ENCODE assay signal across 1 cellular context in the genomic region with DNA sequence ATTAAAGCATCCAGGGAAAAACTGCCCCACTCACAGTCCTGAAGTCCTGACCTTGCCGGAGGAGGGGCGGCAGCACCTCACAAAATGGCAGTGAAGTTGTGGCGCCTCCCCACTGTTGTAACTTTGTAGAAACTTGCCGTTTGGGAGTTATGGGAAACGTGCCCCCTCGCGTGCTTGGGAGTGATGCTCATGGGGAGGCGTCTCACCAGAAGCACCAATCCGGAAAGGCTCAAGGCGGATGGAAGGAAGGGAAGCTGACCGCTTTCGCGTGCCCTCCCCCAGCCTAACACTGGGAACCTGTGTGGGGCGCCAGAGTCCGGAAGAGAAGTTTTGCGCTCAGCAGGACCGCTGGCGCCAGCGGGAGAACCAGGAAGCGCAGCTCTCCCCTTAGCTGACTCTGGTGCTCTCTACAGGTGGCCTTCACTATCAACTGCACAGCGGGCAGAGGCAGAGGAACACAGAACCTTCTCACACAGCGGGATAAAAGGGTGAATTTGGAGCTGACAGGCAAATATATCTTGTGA.
A peak's percentile ranks its signal among the peaks of the same experiment; 100 is the strongest.
TF ChIP-seq lines count a peak whose summit lies in the region.

CT45A10 (minus strand) TSS at position 151 of the 524 bp plus-strand sequence. CDS start 8,100 bp downstream, outside the sequence.
SAGE1 (plus strand) TSS at position 423 of the 524 bp plus-strand sequence. CDS start 2,527 bp downstream, outside the sequence.

TF ChIP-seq in K562, 482 proteins besides CTCF, POLR2A, EP300 and RAD21 (continued from another document and continues in another):
- TF ChIP-seq, protein P1, sequence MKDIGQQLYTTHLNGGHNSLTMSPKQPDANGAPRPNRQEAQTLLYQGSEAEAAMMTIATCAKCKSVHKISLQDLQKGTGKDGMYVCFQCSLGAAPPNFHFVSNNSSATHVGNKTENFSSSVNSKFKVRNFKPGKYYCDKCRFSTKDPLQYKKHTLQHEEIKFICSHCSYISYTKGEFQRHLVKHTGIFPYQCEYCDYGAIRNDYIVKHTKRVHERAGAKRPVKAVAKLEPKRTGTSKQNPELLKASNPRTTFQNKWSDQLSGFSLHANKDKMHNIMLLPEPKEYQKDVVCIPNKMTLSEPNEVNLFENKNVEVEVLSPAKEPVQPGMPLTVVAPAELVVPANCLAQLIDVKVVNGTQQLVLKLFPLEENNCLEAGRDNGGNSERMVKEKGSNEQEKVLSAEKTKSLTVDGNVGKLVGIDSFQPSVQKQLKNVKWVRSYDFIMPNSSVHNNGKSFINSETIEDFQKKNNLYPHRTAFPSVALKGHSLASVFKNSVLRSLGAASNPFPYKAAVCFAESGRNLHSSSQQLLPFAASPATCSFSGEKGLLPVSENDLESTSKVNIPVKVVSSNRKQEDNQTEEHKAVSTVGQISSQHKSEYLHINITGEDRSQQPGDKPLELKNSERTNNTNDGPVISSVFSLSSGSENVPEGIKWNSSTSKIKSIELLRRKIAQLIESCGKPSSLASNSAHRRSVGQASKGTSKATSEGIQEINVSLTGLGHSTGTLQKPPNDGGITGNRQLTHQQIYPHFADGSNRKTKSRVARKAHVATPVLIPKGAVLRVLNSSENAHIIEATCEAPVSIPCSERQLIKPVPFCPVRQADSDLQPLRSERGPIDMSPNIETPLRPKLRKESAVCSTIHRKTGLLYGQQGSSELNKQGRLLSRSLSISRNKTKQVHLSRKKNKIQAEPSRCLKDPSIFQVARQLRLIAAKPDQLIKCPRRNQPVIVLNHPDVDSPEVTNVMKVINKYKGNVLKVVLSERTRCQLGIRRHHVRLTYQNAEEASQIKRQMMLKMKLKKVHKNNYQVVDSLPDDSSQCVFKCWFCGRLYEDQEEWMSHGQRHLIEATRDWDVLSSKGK (CRISPR knock-in tag; IDR thresholded peaks at IDR 0.05) = no peak
- TF ChIP-seq CBX2 (IDR thresholded peaks at IDR 0.05; ENCODE audit: insufficient read depth, low read length, poor library complexity, severe bottlenecking) = no peak
- TF ChIP-seq GATA2 (CRISPR knock-in tag; IDR thresholded peaks at IDR 0.05) = no peak
- TF ChIP-seq ETV6 (IDR thresholded peaks at IDR 0.05; ENCODE audit: borderline replicate concordance in 1 of 2, low read depth in 2 of 2, low read length in 1 of 2) = no peak
- no peak for TF ChIP-seq ETV6 (CRISPR knock-in tag; IDR thresholded peaks at IDR 0.05; ENCODE audit: borderline replicate concordance)
- TF ChIP-seq RHOXF2B (CRISPR knock-in tag; conservative IDR thresholded peaks at IDR 0.05) = no peak
- TF ChIP-seq NCOA2 (IDR thresholded peaks at IDR 0.05; ENCODE audit: partially characterized antibody in 2 of 2) = no peak
- no peak for TF ChIP-seq NFATC3 (IDR thresholded peaks at IDR 0.05)
- TF ChIP-seq, protein P2, sequence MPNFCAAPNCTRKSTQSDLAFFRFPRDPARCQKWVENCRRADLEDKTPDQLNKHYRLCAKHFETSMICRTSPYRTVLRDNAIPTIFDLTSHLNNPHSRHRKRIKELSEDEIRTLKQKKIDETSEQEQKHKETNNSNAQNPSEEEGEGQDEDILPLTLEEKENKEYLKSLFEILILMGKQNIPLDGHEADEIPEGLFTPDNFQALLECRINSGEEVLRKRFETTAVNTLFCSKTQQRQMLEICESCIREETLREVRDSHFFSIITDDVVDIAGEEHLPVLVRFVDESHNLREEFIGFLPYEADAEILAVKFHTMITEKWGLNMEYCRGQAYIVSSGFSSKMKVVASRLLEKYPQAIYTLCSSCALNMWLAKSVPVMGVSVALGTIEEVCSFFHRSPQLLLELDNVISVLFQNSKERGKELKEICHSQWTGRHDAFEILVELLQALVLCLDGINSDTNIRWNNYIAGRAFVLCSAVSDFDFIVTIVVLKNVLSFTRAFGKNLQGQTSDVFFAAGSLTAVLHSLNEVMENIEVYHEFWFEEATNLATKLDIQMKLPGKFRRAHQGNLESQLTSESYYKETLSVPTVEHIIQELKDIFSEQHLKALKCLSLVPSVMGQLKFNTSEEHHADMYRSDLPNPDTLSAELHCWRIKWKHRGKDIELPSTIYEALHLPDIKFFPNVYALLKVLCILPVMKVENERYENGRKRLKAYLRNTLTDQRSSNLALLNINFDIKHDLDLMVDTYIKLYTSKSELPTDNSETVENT (CRISPR knock-in tag; IDR thresholded peaks at IDR 0.05) = no peak
- no peak for TF ChIP-seq ZNF77 (CRISPR knock-in tag; IDR thresholded peaks at IDR 0.05)
- TF ChIP-seq GATAD2A (IDR thresholded peaks at IDR 0.05) = no peak
- no peak for TF ChIP-seq ASH1L (IDR thresholded peaks at IDR 0.05; ENCODE audit: borderline replicate concordance, low read depth, partially characterized antibody)
- no peak for TF ChIP-seq BACH1 (tag; IDR thresholded peaks at IDR 0.05)
- TF ChIP-seq ZC3H11A (IDR thresholded peaks at IDR 0.05; ENCODE audit: low read depth, low read length) = no peak
- TF ChIP-seq NR2F6 (CRISPR knock-in tag; IDR thresholded peaks at IDR 0.05) = no peak
- TF ChIP-seq ZNF561 (CRISPR knock-in tag; conservative IDR thresholded peaks at IDR 0.05) = no peak
- no peak for TF ChIP-seq ZZZ3 (IDR thresholded peaks at IDR 0.05)
- TF ChIP-seq ZNF57 (CRISPR knock-in tag; IDR thresholded peaks at IDR 0.05) = no peak
- TF ChIP-seq, protein P3, sequence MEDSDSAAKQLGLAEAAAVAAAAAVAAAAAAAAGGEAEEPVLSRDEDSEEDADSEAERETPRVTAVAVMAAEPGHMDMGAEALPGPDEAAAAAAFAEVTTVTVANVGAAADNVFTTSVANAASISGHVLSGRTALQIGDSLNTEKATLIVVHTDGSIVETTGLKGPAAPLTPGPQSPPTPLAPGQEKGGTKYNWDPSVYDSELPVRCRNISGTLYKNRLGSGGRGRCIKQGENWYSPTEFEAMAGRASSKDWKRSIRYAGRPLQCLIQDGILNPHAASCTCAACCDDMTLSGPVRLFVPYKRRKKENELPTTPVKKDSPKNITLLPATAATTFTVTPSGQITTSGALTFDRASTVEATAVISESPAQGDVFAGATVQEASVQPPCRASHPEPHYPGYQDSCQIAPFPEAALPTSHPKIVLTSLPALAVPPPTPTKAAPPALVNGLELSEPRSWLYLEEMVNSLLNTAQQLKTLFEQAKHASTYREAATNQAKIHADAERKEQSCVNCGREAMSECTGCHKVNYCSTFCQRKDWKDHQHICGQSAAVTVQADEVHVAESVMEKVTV (CRISPR knock-in tag; IDR thresholded peaks at IDR 0.05) = no peak
- TF ChIP-seq, protein P4, sequence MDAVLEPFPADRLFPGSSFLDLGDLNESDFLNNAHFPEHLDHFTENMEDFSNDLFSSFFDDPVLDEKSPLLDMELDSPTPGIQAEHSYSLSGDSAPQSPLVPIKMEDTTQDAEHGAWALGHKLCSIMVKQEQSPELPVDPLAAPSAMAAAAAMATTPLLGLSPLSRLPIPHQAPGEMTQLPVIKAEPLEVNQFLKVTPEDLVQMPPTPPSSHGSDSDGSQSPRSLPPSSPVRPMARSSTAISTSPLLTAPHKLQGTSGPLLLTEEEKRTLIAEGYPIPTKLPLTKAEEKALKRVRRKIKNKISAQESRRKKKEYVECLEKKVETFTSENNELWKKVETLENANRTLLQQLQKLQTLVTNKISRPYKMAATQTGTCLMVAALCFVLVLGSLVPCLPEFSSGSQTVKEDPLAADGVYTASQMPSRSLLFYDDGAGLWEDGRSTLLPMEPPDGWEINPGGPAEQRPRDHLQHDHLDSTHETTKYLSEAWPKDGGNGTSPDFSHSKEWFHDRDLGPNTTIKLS (IDR thresholded peaks at IDR 0.05; ENCODE audit: borderline replicate concordance, low read depth) = peak; percentile 61; the same call in 1 of the 2 replicates
- TF ChIP-seq, protein P5, sequence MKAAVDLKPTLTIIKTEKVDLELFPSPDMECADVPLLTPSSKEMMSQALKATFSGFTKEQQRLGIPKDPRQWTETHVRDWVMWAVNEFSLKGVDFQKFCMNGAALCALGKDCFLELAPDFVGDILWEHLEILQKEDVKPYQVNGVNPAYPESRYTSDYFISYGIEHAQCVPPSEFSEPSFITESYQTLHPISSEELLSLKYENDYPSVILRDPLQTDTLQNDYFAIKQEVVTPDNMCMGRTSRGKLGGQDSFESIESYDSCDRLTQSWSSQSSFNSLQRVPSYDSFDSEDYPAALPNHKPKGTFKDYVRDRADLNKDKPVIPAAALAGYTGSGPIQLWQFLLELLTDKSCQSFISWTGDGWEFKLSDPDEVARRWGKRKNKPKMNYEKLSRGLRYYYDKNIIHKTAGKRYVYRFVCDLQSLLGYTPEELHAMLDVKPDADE (conservative IDR thresholded peaks at IDR 0.05; ENCODE audit: control insufficient read depth, low read depth, low read length) = 0 out of 2 replicates have a peak, but pooled peaks have one; percentile 56
- no peak for TF ChIP-seq ZNF140 (CRISPR knock-in tag; IDR thresholded peaks at IDR 0.05)
- TF ChIP-seq SMAD4 (CRISPR knock-in tag; conservative IDR thresholded peaks at IDR 0.05) = peak; percentile 72
- TF ChIP-seq, protein P6, sequence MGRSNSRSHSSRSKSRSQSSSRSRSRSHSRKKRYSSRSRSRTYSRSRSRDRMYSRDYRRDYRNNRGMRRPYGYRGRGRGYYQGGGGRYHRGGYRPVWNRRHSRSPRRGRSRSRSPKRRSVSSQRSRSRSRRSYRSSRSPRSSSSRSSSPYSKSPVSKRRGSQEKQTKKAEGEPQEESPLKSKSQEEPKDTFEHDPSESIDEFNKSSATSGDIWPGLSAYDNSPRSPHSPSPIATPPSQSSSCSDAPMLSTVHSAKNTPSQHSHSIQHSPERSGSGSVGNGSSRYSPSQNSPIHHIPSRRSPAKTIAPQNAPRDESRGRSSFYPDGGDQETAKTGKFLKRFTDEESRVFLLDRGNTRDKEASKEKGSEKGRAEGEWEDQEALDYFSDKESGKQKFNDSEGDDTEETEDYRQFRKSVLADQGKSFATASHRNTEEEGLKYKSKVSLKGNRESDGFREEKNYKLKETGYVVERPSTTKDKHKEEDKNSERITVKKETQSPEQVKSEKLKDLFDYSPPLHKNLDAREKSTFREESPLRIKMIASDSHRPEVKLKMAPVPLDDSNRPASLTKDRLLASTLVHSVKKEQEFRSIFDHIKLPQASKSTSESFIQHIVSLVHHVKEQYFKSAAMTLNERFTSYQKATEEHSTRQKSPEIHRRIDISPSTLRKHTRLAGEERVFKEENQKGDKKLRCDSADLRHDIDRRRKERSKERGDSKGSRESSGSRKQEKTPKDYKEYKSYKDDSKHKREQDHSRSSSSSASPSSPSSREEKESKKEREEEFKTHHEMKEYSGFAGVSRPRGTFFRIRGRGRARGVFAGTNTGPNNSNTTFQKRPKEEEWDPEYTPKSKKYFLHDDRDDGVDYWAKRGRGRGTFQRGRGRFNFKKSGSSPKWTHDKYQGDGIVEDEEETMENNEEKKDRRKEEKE (IDR thresholded peaks at IDR 0.05; ENCODE audit: borderline replicate concordance in 1 of 2, control insufficient read depth in 1 of 2, low read depth in 2 of 2, low read length in 1 of 2) = no peak
- TF ChIP-seq ZFP30 (CRISPR knock-in tag; IDR thresholded peaks at IDR 0.05; ENCODE audit: borderline replicate concordance) = no peak
- TF ChIP-seq, protein P7, sequence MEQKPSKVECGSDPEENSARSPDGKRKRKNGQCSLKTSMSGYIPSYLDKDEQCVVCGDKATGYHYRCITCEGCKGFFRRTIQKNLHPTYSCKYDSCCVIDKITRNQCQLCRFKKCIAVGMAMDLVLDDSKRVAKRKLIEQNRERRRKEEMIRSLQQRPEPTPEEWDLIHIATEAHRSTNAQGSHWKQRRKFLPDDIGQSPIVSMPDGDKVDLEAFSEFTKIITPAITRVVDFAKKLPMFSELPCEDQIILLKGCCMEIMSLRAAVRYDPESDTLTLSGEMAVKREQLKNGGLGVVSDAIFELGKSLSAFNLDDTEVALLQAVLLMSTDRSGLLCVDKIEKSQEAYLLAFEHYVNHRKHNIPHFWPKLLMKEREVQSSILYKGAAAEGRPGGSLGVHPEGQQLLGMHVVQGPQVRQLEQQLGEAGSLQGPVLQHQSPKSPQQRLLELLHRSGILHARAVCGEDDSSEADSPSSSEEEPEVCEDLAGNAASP (IDR thresholded peaks at IDR 0.05) = no peak
- TF ChIP-seq TAF9B (IDR thresholded peaks at IDR 0.05; ENCODE audit: partially characterized antibody) = peak; percentile 73
- TF ChIP-seq, protein P8, sequence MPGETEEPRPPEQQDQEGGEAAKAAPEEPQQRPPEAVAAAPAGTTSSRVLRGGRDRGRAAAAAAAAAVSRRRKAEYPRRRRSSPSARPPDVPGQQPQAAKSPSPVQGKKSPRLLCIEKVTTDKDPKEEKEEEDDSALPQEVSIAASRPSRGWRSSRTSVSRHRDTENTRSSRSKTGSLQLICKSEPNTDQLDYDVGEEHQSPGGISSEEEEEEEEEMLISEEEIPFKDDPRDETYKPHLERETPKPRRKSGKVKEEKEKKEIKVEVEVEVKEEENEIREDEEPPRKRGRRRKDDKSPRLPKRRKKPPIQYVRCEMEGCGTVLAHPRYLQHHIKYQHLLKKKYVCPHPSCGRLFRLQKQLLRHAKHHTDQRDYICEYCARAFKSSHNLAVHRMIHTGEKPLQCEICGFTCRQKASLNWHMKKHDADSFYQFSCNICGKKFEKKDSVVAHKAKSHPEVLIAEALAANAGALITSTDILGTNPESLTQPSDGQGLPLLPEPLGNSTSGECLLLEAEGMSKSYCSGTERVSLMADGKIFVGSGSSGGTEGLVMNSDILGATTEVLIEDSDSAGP (CRISPR knock-in tag; IDR thresholded peaks at IDR 0.05) = no peak
- no peak for TF ChIP-seq ZNF197 (CRISPR knock-in tag; IDR thresholded peaks at IDR 0.05; ENCODE audit: low read depth)
- no peak for TF ChIP-seq CEBPB (tag; IDR thresholded peaks at IDR 0.05)
- TF ChIP-seq IRF2 (CRISPR knock-in tag; IDR thresholded peaks at IDR 0.05) = no peak
- TF ChIP-seq, protein P9, sequence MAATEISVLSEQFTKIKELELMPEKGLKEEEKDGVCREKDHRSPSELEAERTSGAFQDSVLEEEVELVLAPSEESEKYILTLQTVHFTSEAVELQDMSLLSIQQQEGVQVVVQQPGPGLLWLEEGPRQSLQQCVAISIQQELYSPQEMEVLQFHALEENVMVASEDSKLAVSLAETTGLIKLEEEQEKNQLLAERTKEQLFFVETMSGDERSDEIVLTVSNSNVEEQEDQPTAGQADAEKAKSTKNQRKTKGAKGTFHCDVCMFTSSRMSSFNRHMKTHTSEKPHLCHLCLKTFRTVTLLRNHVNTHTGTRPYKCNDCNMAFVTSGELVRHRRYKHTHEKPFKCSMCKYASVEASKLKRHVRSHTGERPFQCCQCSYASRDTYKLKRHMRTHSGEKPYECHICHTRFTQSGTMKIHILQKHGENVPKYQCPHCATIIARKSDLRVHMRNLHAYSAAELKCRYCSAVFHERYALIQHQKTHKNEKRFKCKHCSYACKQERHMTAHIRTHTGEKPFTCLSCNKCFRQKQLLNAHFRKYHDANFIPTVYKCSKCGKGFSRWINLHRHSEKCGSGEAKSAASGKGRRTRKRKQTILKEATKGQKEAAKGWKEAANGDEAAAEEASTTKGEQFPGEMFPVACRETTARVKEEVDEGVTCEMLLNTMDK (IDR thresholded peaks at IDR 0.05; ENCODE audit: borderline replicate concordance, insufficient read depth, low read depth, low read length, poor library complexity, severe bottlenecking) = peak; percentile 86
- no peak for TF ChIP-seq KDM2B (CRISPR knock-in tag; IDR thresholded peaks at IDR 0.05)
